ENCODE assay signal across 11 cellular contexts in the genomic region with DNA sequence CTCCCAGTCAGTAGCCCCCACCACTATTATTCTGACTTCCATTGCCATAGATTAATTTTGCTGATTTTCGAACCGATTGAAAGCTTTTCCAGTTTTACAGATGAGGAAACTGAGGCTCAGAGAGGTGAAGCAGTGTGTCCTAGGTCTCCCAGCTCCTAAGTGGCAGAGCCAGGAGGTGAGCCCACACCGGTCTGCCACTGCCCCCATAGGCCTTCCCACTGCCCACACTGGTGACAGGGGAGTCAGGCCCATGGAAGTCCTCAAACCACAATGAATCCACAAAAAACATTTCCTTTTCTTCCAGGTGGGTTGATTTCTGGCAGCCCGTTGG. TPM values are rescaled to one million over a fixed set of nuclear protein-coding genes. Genes with fewer than 3 reads are reported as not detected.
DNase-seq lines count a peak whose midpoint lies in the region; ATAC-seq, FAIRE-seq and TF ChIP-seq lines count a peak whose summit lies in the region.
"Had no signal": no experiment of that assay in that cellular context is flagged by ENCODE, and none has a peak within 500 bp of the region (broad histone marks: within the 10 kb centered on the region; RNA-seq: fewer than 3 reads in every experiment).

No MANE protein-coding gene starts in this region.

- no peaks in the 10 kb centered on the region for H3K4me1 Mint-ChIP-seq in activated T-helper 17 cell treated with anti-CD3 and anti-CD28 coated beads, Interleukin-2, amount 50 U/mL, for 72 hours

- intact Hi-C loops in prostate gland (cut with DNase I): loop anchor here (1.0 to 2.0 kb wide), 2 partner anchors 31 to 133 kb away; partner anchors contain the start of gene DUSP1

- WGBS in A549 (ENCODE audit: missing lambda C conversion rate): 72% methylated on average over 4 of the region's 4 CpGs
- 84 to 85% methylated on average over 3 of the region's 4 CpGs for WGBS in gastroesophageal sphincter (ENCODE audit: low coverage in 1 of 2), 2 donors
- 54% methylated on average over 4 of the region's 4 CpGs for WGBS in prostate gland

- H3K27ac ChIP-seq in A549 (peak overlapping the region; percentile 99 to 100), gastroesophageal sphincter (peak overlapping the region; percentile 95 to 97 (median 96)), prostate gland (peak overlapping the region; percentile 95 to 96)

- ATAC-seq in A549: no peak
- ATAC-seq in activated T-helper 17 cell treated with anti-CD3 and anti-CD28 coated beads, Interleukin-2, amount 50 U/mL, for 72 hours (replicated peaks): no peak
- no peak for ATAC-seq in gastroesophageal sphincter
- ATAC-seq in HG02870 (IDR thresholded peaks at IDR 0.05; ENCODE audit: unreplicated experiment): no peak
- no peak for ATAC-seq in HG03457 (IDR thresholded peaks at IDR 0.05; ENCODE audit: unreplicated experiment)
- no peak for ATAC-seq in GM19467 (IDR thresholded peaks at IDR 0.05; ENCODE audit: unreplicated experiment)

- H3K9me3 ChIP-seq in A549 (no peaks in the 10 kb centered on the region), gastroesophageal sphincter (no peaks in the 10 kb centered on the region), prostate gland (no peaks in the 10 kb centered on the region), BE2C (no peaks in the 10 kb centered on the region)

- FAIRE-seq in A549 (lab: Jason Lieb, UNC): no peak

- TF ChIP-seq CTCF in A549 (IDR thresholded peaks at IDR 0.05) (no peak), gastroesophageal sphincter (IDR thresholded peaks at IDR 0.05) (no peak), prostate gland (IDR thresholded peaks at IDR 0.05) (no peak), BE2C (IDR thresholded peaks at IDR 0.05; ENCODE audit: low read depth, low read length) (no peak)

- no peaks in the 10 kb centered on the region for H3K36me3 ChIP-seq in gastroesophageal sphincter
- H3K36me3 ChIP-seq in prostate gland: no peaks in the 10 kb centered on the region
- H3K36me3 ChIP-seq in BE2C: peaks cover 2% of the 10 kb centered on the region; the same call in 1 of the 2 replicates

- TF ChIP-seq POLR2A in A549 (IDR thresholded peaks at IDR 0.05; ENCODE audit: low read length): no peak
- no peak for TF ChIP-seq POLR2A in gastroesophageal sphincter (IDR thresholded peaks at IDR 0.05)
- TF ChIP-seq POLR2A in prostate gland (IDR thresholded peaks at IDR 0.05): no peak

- H3K36me3 Mint-ChIP-seq in activated T-helper 17 cell treated with anti-CD3 and anti-CD28 coated beads, Interleukin-2, amount 50 U/mL, for 72 hours (ENCODE audit: low read depth): peaks cover 15% of the 10 kb centered on the region

- no peak for DNase-seq in A549 (ENCODE audit: low read depth in 1 of 2, low spot score in 1 of 2)
- DNase-seq in prostate gland (ENCODE audit: low spot score): no peak
- DNase-seq in BE2C: no peak
- DNase-seq: OCI-M1; stimulated activated CD4-positive, alpha-beta T cell treated with anti-CD3 and anti-CD28 coated beads, Interleukin-12 subunit alpha, Interleukin-12 subunit beta, amount 100 ng/mL, for 4 hours had no signal

- H3K4me1 ChIP-seq in A549 (peaks cover 90% of the 10 kb centered on the region), gastroesophageal sphincter (peaks cover 17 to 87% (median 41%) of the 10 kb centered on the region in 3 donors), prostate gland (replicated peaks) (peaks cover 39% of the 10 kb centered on the region), BE2C (peaks cover 13% of the 10 kb centered on the region)

- TF ChIP-seq EP300 in A549 (IDR thresholded peaks at IDR 0.05) (no peak), gastroesophageal sphincter (IDR thresholded peaks at IDR 0.05) (no peak)

- no peaks in the 10 kb centered on the region for H3K27me3 Mint-ChIP-seq in activated T-helper 17 cell treated with anti-CD3 and anti-CD28 coated beads, Interleukin-2, amount 50 U/mL, for 72 hours
- H3K27me3 Mint-ChIP-seq: stimulated activated naive CD8-positive, alpha-beta T cell treated with anti-CD3 and anti-CD28 coated beads, Interleukin-15, Interleukin-2, amounts not matched to agents 100 ng/mL and 50 ng/mL, for 24 hours had no signal

- CTCF ChIA-PET in A549 (lab: Yijun Ruan, JAX): interaction anchor here (0.7 to 12.0 kb wide), 10 partner anchors 8 to 197 kb away, joined by 4 to 131 read pairs (median 6); partner anchors contain the start of gene DUSP1

- no peaks in the 10 kb centered on the region for H3K27me3 ChIP-seq in gastroesophageal sphincter
- no peaks in the 10 kb centered on the region for H3K27me3 ChIP-seq in prostate gland (replicated peaks; ENCODE audit: insufficient read depth)
- H3K27me3 ChIP-seq in BE2C: no peaks in the 10 kb centered on the region

- POLR2A ChIA-PET in A549 (lab: Yijun Ruan, JAX): interaction anchor here (0.5 to 2.9 kb wide), 8 partner anchors 16 to 197 kb away, joined by 3 to 29 read pairs (median 4); partner anchors contain the start of gene DUSP1

- TF ChIP-seq RAD21 in A549 (conservative IDR thresholded peaks at IDR 0.05 in 1 of 2, IDR thresholded peaks at IDR 0.05 in 1 of 2): no peak

- H3K4me2 ChIP-seq in A549: peak overlapping the region; percentile 66

- H3K4me3 ChIP-seq in A549 (no peak overlapping the region), gastroesophageal sphincter (no peak overlapping the region), prostate gland (no peak overlapping the region), BE2C (ENCODE audit: low read depth, low read length) (no peak overlapping the region)

- H3K4me3 Mint-ChIP-seq in activated T-helper 17 cell treated with anti-CD3 and anti-CD28 coated beads, Interleukin-2, amount 50 U/mL, for 72 hours: no peak overlapping the region
- H3K4me3 Mint-ChIP-seq: stimulated activated naive CD8-positive, alpha-beta T cell treated with anti-CD3 and anti-CD28 coated beads, Interleukin-15, Interleukin-2, amounts not matched to agents 100 ng/mL and 50 ng/mL, for 24 hours had no signal

- H3K27ac Mint-ChIP-seq in activated T-helper 17 cell treated with anti-CD3 and anti-CD28 coated beads, Interleukin-2, amount 50 U/mL, for 72 hours: peak overlapping the region; percentile 2
- H3K27ac Mint-ChIP-seq: stimulated activated naive CD8-positive, alpha-beta T cell treated with anti-CD3 and anti-CD28 coated beads, Interleukin-15, Interleukin-2, amounts not matched to agents 100 ng/mL and 50 ng/mL, for 24 hours had no signal

- H3K9me3 Mint-ChIP-seq in activated T-helper 17 cell treated with anti-CD3 and anti-CD28 coated beads, Interleukin-2, amount 50 U/mL, for 72 hours: no peaks in the 10 kb centered on the region
- H3K9me3 Mint-ChIP-seq: stimulated activated naive CD8-positive, alpha-beta T cell treated with anti-CD3 and anti-CD28 coated beads, Interleukin-15, Interleukin-2, amounts not matched to agents 100 ng/mL and 50 ng/mL, for 24 hours had no signal

TF ChIP-seq in A549, 52 proteins besides CTCF, POLR2A, EP300 and RAD21 (continues in another document):
- TF ChIP-seq RCOR1 (IDR thresholded peaks at IDR 0.05; ENCODE audit: low read depth, low read length) (no peak), NFE2L2 (conservative IDR thresholded peaks at IDR 0.05; ENCODE audit: low read length) (no peak), GATA3 (IDR thresholded peaks at IDR 0.05; ENCODE audit: borderline replicate concordance) (no peak), ZFP36 (IDR thresholded peaks at IDR 0.05; ENCODE audit: borderline replicate concordance, partially characterized antibody) (no peak), JUN (IDR thresholded peaks at IDR 0.05) (peak in 1 of 2 experiments; percentile 8; a peak in 1 of 5 replicates), MYC (IDR thresholded peaks at IDR 0.05; ENCODE audit: borderline replicate concordance, low read length) (no peak), NR3C1 (IDR thresholded peaks at IDR 0.05) (no peak), ATOH8 (CRISPR knock-in tag; IDR thresholded peaks at IDR 0.05; ENCODE audit: low read depth) (peak; percentile 86), RNF2 (IDR thresholded peaks at IDR 0.05; ENCODE audit: borderline replicate concordance, low read depth) (no peak), NPAS2 (CRISPR knock-in tag; IDR thresholded peaks at IDR 0.05; ENCODE audit: borderline replicate concordance) (no peak), ZSCAN20 (CRISPR knock-in tag; IDR thresholded peaks at IDR 0.05) (0 out of 2 replicates have a peak, but pooled peaks have one; percentile 44), KDM5A (IDR thresholded peaks at IDR 0.05) (no peak), FOSL2 (IDR thresholded peaks at IDR 0.05) (no peak), FOSL2 (CRISPR knock-in tag; IDR thresholded peaks at IDR 0.05) (no peak)
- TF ChIP-seq, protein P1, sequence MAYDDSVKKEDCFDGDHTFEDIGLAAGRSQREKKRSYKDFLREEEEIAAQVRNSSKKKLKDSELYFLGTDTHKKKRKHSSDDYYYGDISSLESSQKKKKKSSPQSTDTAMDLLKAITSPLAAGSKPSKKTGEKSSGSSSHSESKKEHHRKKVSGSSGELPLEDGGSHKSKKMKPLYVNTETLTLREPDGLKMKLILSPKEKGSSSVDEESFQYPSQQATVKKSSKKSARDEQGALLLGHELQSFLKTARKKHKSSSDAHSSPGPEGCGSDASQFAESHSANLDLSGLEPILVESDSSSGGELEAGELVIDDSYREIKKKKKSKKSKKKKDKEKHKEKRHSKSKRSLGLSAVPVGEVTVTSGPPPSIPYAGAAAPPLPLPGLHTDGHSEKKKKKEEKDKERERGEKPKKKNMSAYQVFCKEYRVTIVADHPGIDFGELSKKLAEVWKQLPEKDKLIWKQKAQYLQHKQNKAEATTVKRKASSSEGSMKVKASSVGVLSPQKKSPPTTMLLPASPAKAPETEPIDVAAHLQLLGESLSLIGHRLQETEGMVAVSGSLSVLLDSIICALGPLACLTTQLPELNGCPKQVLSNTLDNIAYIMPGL (CRISPR knock-in tag; IDR thresholded peaks at IDR 0.05; ENCODE audit: borderline replicate concordance): no peak

RNA-seq across cellular contexts. Expression of gene RPL26L1, which starts 54.9 kb away (rescaled TPM):
- polyA plus RNA-seq in A549 (2011; rRNA removed) (109 and 157 TPM in 2 replicates), A549 (2017; fragmentation: RNase III; extraction: RNeasy Plus Mini Kit Qiagen cat#74134 plus additional on column Dnase treatment) (146 to 160 TPM (median 150 TPM) in 3 replicates)
- polyA plus RNA-seq in A549 (2012; cell fraction: cytosol; rRNA removed): 170 and 222 TPM in 2 replicates
- 83.2 and 128 TPM in 2 replicates for polyA plus RNA-seq in A549 (2012; cell fraction: nucleus; rRNA removed)
- polyA minus RNA-seq in A549 (2011; rRNA and poly(A)+ RNA removed): 62.0 and 65.1 TPM in 2 replicates
- 10 to 100 TPM; 31.8 to 64.9 TPM for total RNA-seq in activated T-helper 17 cell treated with anti-CD3 and anti-CD28 coated beads, Interleukin-2, amount 50 U/mL, for 72 hours
- total RNA-seq in gastroesophageal sphincter (10 to 100 TPM; 14.7 to 34.9 (median 22.5) TPM), prostate gland (10 to 100 TPM; 20.4 to 47.6 TPM)
- polyA plus RNA-seq in BE2C (2012; ENCODE audit: insufficient read depth, insufficient read length, low read depth): 175 TPM
